8 cellular contexts compared by ENCODE assay signal in the genomic region with DNA sequence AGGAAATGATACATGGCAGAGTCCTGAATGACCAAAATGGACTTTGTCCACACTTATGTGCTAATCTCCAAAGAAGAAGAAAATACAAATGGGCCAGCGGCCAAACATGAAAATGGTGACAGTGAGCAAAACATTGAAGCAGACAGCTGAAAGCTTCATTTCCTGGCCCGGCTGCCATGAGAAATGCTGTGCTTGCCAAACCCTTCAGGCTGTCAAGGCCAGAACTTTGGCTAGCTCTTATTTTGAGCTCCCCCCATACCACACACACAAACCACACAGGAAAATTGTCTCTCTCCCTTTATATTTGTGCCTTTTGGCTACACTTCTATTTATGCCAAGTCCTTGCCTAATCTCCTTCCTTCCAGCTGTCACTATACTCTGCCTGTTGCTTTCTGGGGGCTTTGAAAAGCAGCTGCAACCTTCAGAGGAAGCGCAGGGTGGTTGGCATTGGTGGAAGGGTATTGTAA.
DNase-seq lines count a peak whose midpoint lies in the region; ATAC-seq and TF ChIP-seq lines count a peak whose summit lies in the region.

No MANE protein-coding gene starts in this region.

- intact Hi-C loops in posterior cingulate gyrus (cut with DNase I), result no loop called here

- peaks cover 9% of the 10 kb centered on the region for H3K36me3 Mint-ChIP-seq in stimulated activated memory B cell treated with anti-CD40 and anti-IgM and Interleukin-4, amounts not matched to agents 10 μg/mL and 1 μg/mL and 100 μg/mL, for 72 hours

- H3K27me3 ChIP-seq in RWPE2 (ENCODE audit: insufficient read depth, poor library complexity, severe bottlenecking) (no peaks in the 10 kb centered on the region), gastroesophageal sphincter (no peaks in the 10 kb centered on the region)

- no peak overlapping the region for H3K4me3 Mint-ChIP-seq in stimulated activated memory B cell treated with anti-CD40 and anti-IgM and Interleukin-4, amounts not matched to agents 10 μg/mL and 1 μg/mL and 100 μg/mL, for 72 hours

- no peak for ATAC-seq in RWPE2 (ENCODE audit: low read depth)
- ATAC-seq in gastroesophageal sphincter, result peak; percentile 40
- ATAC-seq in HG03342 (IDR thresholded peaks at IDR 0.05; ENCODE audit: unreplicated experiment), result no peak
- no peak for ATAC-seq in GM18498 (IDR thresholded peaks at IDR 0.05; ENCODE audit: unreplicated experiment)
- ATAC-seq in GM19023 (IDR thresholded peaks at IDR 0.05; ENCODE audit: unreplicated experiment), result no peak
- no peak for ATAC-seq in stimulated activated memory B cell treated with anti-CD40 and anti-IgM and Interleukin-4, amounts not matched to agents 10 μg/mL and 1 μg/mL and 100 μg/mL, for 72 hours

- peaks cover under 1% of the 10 kb centered on the region for H3K9me3 Mint-ChIP-seq in stimulated activated memory B cell treated with anti-CD40 and anti-IgM and Interleukin-4, amounts not matched to agents 10 μg/mL and 1 μg/mL and 100 μg/mL, for 72 hours

- H3K36me3 ChIP-seq in RWPE2 (ENCODE audit: low read depth), result no peaks in the 10 kb centered on the region
- H3K36me3 ChIP-seq in gastroesophageal sphincter, result no peaks in the 10 kb centered on the region

- peak overlapping the region; percentile 99 for H3K27ac ChIP-seq in RWPE2 (ENCODE audit: poor library complexity, severe bottlenecking)
- H3K27ac ChIP-seq in gastroesophageal sphincter, result peak overlapping the region; percentile 80 to 98 (median 84)

- TF ChIP-seq POLR2A in gastroesophageal sphincter (IDR thresholded peaks at IDR 0.05), result no peak

- H3K9me3 ChIP-seq in RWPE2 (ENCODE audit: severe bottlenecking) (no peaks in the 10 kb centered on the region), gastroesophageal sphincter (no peaks in the 10 kb centered on the region)

- H3K4me3 ChIP-seq in RWPE2 (ENCODE audit: severe bottlenecking) (no peak overlapping the region), gastroesophageal sphincter (no peak overlapping the region)

- WGBS in gastroesophageal sphincter (ENCODE audit: low coverage in 1 of 2), 2 donors, result 18 to 34% methylated on average over 2 to 3 of the region's 3 CpGs

- H3K4me1 Mint-ChIP-seq in stimulated activated memory B cell treated with anti-CD40 and anti-IgM and Interleukin-4, amounts not matched to agents 10 μg/mL and 1 μg/mL and 100 μg/mL, for 72 hours, result no peaks in the 10 kb centered on the region

- peak; percentile 76 for DNase-seq in DMS 273 (lab: John Stamatoyannopoulos, UW; ENCODE audit: unreplicated experiment)
- DNase-seq in RWPE2 (ENCODE audit: low spot score), result no peak
- DNase-seq in posterior cingulate gyrus, result peak in 8 of 10 donors; percentile 10 to 82 (median 23)

- H3K4me1 ChIP-seq in RWPE2 (ENCODE audit: insufficient read depth, poor library complexity, severe bottlenecking) (peaks cover 82% of the 10 kb centered on the region), gastroesophageal sphincter (peaks cover 22 to 91% (median 29%) of the 10 kb centered on the region in 3 donors)

- no peak for TF ChIP-seq EP300 in gastroesophageal sphincter (IDR thresholded peaks at IDR 0.05)

- TF ChIP-seq CTCF in RWPE2 (IDR thresholded peaks at IDR 0.05; ENCODE audit: poor library complexity, severe bottlenecking), result no peak
- no peak for TF ChIP-seq CTCF in gastroesophageal sphincter (IDR thresholded peaks at IDR 0.05)

- no peaks in the 10 kb centered on the region for H3K27me3 Mint-ChIP-seq in stimulated activated memory B cell treated with anti-CD40 and anti-IgM and Interleukin-4, amounts not matched to agents 10 μg/mL and 1 μg/mL and 100 μg/mL, for 72 hours

- no peak overlapping the region for H3K27ac Mint-ChIP-seq in stimulated activated memory B cell treated with anti-CD40 and anti-IgM and Interleukin-4, amounts not matched to agents 10 μg/mL and 1 μg/mL and 100 μg/mL, for 72 hours
